12 cellular contexts compared by ENCODE assay signal in the genomic region with DNA sequence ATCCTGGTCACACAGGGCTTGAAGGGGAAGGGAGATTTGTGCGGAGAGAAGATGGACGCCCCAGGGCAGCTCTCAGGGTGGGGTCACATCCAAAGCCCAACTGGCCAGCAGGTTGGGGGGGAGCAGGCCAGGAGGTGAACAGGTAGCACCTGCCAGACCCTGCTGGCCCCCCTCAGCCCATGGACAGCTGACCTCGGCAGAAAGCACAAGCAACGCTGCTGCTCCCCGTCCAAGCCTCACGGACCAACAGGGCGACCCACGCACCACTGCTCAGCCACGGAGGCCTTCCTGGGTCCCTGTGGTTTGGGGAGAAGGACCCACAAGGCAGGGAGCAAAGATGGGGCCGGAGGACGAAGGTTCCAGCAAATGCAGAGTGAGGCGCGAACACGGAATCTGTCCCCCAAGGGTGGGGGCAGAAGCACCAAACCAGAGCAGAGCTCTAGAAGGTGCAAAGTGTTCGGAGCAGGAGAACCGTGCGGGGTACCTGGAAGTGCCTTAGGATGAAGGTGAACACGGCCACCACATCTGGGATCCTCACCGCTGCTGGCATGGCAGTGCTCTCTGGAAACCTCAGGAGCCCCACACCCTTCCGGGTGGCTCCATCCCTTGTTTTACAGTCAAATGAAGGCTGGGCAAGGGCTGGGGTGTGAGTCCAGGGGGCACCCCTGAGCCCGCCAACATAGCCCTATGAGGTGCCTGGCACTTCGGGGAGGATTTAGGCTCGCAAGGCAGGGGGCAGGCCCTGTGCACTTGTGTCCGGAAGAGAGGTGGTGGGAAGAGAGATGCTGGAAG. TPM values are rescaled to one million over a fixed set of nuclear protein-coding genes. Genes with fewer than 3 reads are reported as not detected.
DNase-seq lines count a peak whose midpoint lies in the region; TF ChIP-seq lines count a peak whose summit lies in the region.
"Had no signal": no experiment of that assay in that cellular context is flagged by ENCODE, and none has a peak within 500 bp of the region (broad histone marks: within the 10 kb centered on the region; RNA-seq: fewer than 3 reads in every experiment).

No MANE protein-coding gene starts in this region.

- H3K27ac ChIP-seq in HUES64 (ENCODE audit: low read depth, low read length) (no peak overlapping the region; the same call in 1 of the 2 replicates), cingulate gyrus (ENCODE audit: low read depth, low read length) (peak overlapping the region; percentile 99), muscle layer of duodenum (ENCODE audit: low read length) (peak overlapping the region; percentile 80), suprapubic skin (peak overlapping the region; percentile 95)

- H3K9me3 ChIP-seq in HUES64 (ENCODE audit: insufficient read depth, low read depth, low read length) (no peaks in the 10 kb centered on the region), muscle layer of duodenum (ENCODE audit: control insufficient read depth in 1 of 2, low read length in 2 of 2) (no peaks in the 10 kb centered on the region), suprapubic skin (no peaks in the 10 kb centered on the region)

- H3K4me3 ChIP-seq in HUES64 (ENCODE audit: low read length) (no peak overlapping the region), muscle layer of duodenum (ENCODE audit: low read depth in 1 of 2, low read length in 2 of 2) (peak overlapping the region in 1 of 2 donors; percentile 52), suprapubic skin (no peak overlapping the region)

- DNase-seq in suprapubic skin (ENCODE audit: low spot score in 2 of 2) (no peak), glomerular visceral epithelial cell (ENCODE audit: extremely low spot score) (no peak), COLO668 (lab: John Stamatoyannopoulos, UW; ENCODE audit: unreplicated experiment) (no peak), G401 (ENCODE audit: low spot score) (no peak), epidermal melanocyte (ENCODE audit: insufficient read length, low spot score) (no peak)
- DNase-seq: activated CD8-positive, alpha-beta memory T cell treated with anti-CD3 and anti-CD28 coated beads, Interleukin-2, amount 50 U/mL, for 4 hours; GOT3; Kasumi-1 had no signal

- in situ Hi-C loops in G401 (cut with HindIII; ENCODE audit: low sequenced_read_pairs), result no loop called here

- TF ChIP-seq EP300 in suprapubic skin (IDR thresholded peaks at IDR 0.05), result no peak

- no peak for TF ChIP-seq POLR2A in suprapubic skin (IDR thresholded peaks at IDR 0.05)

- H3K27me3 ChIP-seq in HUES64 (ENCODE audit: insufficient read depth, low read length), result no peaks in the 10 kb centered on the region
- no peaks in the 10 kb centered on the region for H3K27me3 ChIP-seq in muscle layer of duodenum (ENCODE audit: low read depth, low read length)
- H3K27me3 ChIP-seq in suprapubic skin, result no peaks in the 10 kb centered on the region

- H3K4me1 ChIP-seq in HUES64 (ENCODE audit: insufficient read depth, low read length) (peaks cover 18% of the 10 kb centered on the region; the same call in 1 of the 2 replicates), muscle layer of duodenum (ENCODE audit: control insufficient read depth in 1 of 2, insufficient read depth in 2 of 2, low read length in 2 of 2) (peaks cover 7 to 71% of the 10 kb centered on the region in 2 donors), suprapubic skin (peaks cover 70% of the 10 kb centered on the region)

- no peak for TF ChIP-seq CTCF in suprapubic skin (IDR thresholded peaks at IDR 0.05)

- WGBS in HUES64, result 95% methylated on average over 24 of the region's 24 CpGs
- WGBS in suprapubic skin, result 88% methylated on average over 23 of the region's 24 CpGs

- no peaks in the 10 kb centered on the region for H3K36me3 ChIP-seq in HUES64 (ENCODE audit: insufficient read depth, low read length)
- H3K36me3 ChIP-seq in muscle layer of duodenum (ENCODE audit: control insufficient read depth in 1 of 2, insufficient read depth in 2 of 2, low read length in 2 of 2), result no peaks in the 10 kb centered on the region
- no peaks in the 10 kb centered on the region for H3K36me3 ChIP-seq in suprapubic skin

- H3K9ac ChIP-seq in HUES64 (ENCODE audit: low read depth, low read length), result peak overlapping the region; percentile 54; the same call in 1 of the 2 replicates

RNA-seq across cellular contexts. Expression of gene CEP295NL, which starts 17.9 kb away (rescaled TPM):
- polyA plus RNA-seq in HUES64 (2013, experiment 1 of 2), result 0.10 TPM
- polyA plus RNA-seq in HUES64 (2013, experiment 2 of 2), result 0.19 TPM
- 10 to 100 TPM in 1 of 4 donors, 1 to 10 TPM in 3; 2.4 to 11.1 (median 3.5) TPM for total RNA-seq in suprapubic skin
- total RNA-seq in G401 (2014; rRNA removed; shearing (Covaris generic)), result 0.37 TPM in 1 of 2 replicates, not detected in the other
- polyA plus RNA-seq: keratinocyte had no signal

RNA-seq across cellular contexts. Expression of gene TIMP2, which starts 40.1 kb away (rescaled TPM):
- polyA plus RNA-seq in HUES64 (2013, experiment 1 of 2), result 25.5 TPM
- 30.2 TPM for polyA plus RNA-seq in HUES64 (2013, experiment 2 of 2)
- 100 to 1,000 TPM in 1 of 4 donors, 10 to 100 TPM in 3; 48.4 to 114 (median 76.0) TPM for total RNA-seq in suprapubic skin
- 32.4 and 37.5 TPM in 2 replicates for total RNA-seq in G401 (2014; rRNA removed; shearing (Covaris generic))

RNA-seq across cellular contexts. Expression of gene USP36, which starts 44.5 kb away (rescaled TPM):
- 34.8 TPM for polyA plus RNA-seq in HUES64 (2013, experiment 1 of 2)
- polyA plus RNA-seq in HUES64 (2013, experiment 2 of 2), result 28.7 TPM
- 100 to 1,000 TPM in 1 of 4 donors, 10 to 100 TPM in 3; 60.1 to 118 (median 74.4) TPM for total RNA-seq in suprapubic skin
- total RNA-seq in G401 (2014; rRNA removed; shearing (Covaris generic)), result 10.1 and 10.4 TPM in 2 replicates
